Comparison of ENCODE assay signal across 9 cellular contexts in the genomic region with DNA sequence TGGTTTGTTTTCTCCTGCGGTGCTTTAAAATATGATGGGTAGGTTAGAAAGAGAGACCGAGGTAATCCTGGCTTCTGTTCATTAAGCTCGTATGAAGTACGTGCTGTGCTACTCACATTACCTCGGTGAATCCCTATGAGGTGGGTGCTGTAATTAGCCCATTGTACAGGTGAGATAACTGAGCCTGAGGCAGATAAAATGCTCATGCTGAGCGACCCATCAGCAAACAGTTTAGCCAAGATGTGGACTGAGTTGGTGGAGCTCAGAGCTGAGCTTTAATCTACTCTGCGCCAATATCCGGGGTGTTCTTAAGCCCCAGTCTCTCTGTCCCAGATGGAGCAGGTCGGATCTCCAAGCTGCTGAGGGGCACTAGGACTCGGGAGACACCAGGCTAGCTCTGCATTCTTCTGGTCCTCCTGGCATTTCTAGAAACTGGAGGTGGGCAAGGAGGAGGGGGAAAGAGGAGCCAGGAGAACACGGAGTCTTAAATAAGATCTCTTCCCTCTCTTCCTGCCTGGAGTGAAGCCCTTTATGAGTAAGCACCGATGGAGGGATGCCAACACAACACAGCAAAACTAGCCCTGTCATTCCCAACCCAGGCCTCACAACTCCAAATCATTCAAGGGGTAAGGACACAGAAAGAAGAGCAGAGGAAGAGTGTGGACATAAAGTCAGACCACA.
DNase-seq lines count a peak whose midpoint lies in the region; ATAC-seq and TF ChIP-seq lines count a peak whose summit lies in the region.
"Had no signal": no experiment of that assay in that cellular context is flagged by ENCODE, and none has a peak within 500 bp of the region (broad histone marks: within the 10 kb centered on the region; RNA-seq: fewer than 3 reads in every experiment).

No MANE protein-coding gene starts in this region.

- ATAC-seq in naive thymus-derived CD8-positive, alpha-beta T cell = no peak
- no peak for ATAC-seq in HG03439 (IDR thresholded peaks at IDR 0.05; ENCODE audit: unreplicated experiment)

- 76 to 94% methylated on average over 7 to 12 of the region's 12 CpGs for WGBS in endodermal cell (ENCODE audit: insufficient coverage in 1 of 2, insufficient read length in 1 of 2), 2 experiments

- H3K9ac ChIP-seq in endodermal cell (ENCODE audit: extremely low read depth, low read length, poor library complexity, severe bottlenecking) (no peak overlapping the region), neural progenitor cell (no peak overlapping the region)

- H3K79me2 ChIP-seq in neural progenitor cell (ENCODE audit: low read depth) = no peaks in the 10 kb centered on the region

- H3K9me3 Mint-ChIP-seq in endodermal cell = peaks cover 1% of the 10 kb centered on the region
- H3K9me3 Mint-ChIP-seq in neural progenitor cell = no peaks in the 10 kb centered on the region
- H3K9me3 Mint-ChIP-seq in naive thymus-derived CD8-positive, alpha-beta T cell = no peaks in the 10 kb centered on the region

- H3K4me1 ChIP-seq in endodermal cell (ENCODE audit: control insufficient read depth, insufficient read depth, low read length) = no peaks in the 10 kb centered on the region
- H3K4me1 ChIP-seq in neural progenitor cell = no peaks in the 10 kb centered on the region

- no peak overlapping the region for H3K4me3 ChIP-seq in endodermal cell (ENCODE audit: low read length)
- no peak overlapping the region for H3K4me3 ChIP-seq in neural progenitor cell

- H3K4me2 ChIP-seq in neural progenitor cell = peak overlapping the region; percentile 4

- H3K27me3 Mint-ChIP-seq in endodermal cell (ENCODE audit: insufficient read depth) (peaks cover 4% of the 10 kb centered on the region), neural progenitor cell (ENCODE audit: insufficient read depth, low read depth) (peaks cover 4% of the 10 kb centered on the region)
- peaks cover 2 to 20% (median 10%) of the 10 kb centered on the region in 5 donors for H3K27me3 Mint-ChIP-seq in naive thymus-derived CD8-positive, alpha-beta T cell

- TF ChIP-seq CTCF in endodermal cell (conservative IDR thresholded peaks at IDR 0.05) (no peak), neural progenitor cell (IDR thresholded peaks at IDR 0.05) (no peak)

- H3K27ac Mint-ChIP-seq in endodermal cell (no peak overlapping the region), neural progenitor cell (no peak overlapping the region)
- H3K27ac Mint-ChIP-seq in naive thymus-derived CD8-positive, alpha-beta T cell = no peak overlapping the region

- POLR2A ChIA-PET in naive thymus-derived CD8-positive, alpha-beta T cell (lab: Charles Lee) = no interaction called here

- no peaks in the 10 kb centered on the region for H3K36me3 ChIP-seq in endodermal cell (ENCODE audit: control insufficient read depth, insufficient read depth, low read length)
- no peaks in the 10 kb centered on the region for H3K36me3 ChIP-seq in neural progenitor cell

- no peak overlapping the region for H2AFZ ChIP-seq in neural progenitor cell (replicated peaks)

- H3K4me3 Mint-ChIP-seq in endodermal cell (no peak overlapping the region), neural progenitor cell (no peak overlapping the region)
- no peak overlapping the region for H3K4me3 Mint-ChIP-seq in naive thymus-derived CD8-positive, alpha-beta T cell

- no peaks in the 10 kb centered on the region for H4K20me1 ChIP-seq in neural progenitor cell (ENCODE audit: low read depth)

- H3K4me1 Mint-ChIP-seq in endodermal cell (peaks cover 6% of the 10 kb centered on the region), neural progenitor cell (peaks cover 5% of the 10 kb centered on the region)
- H3K4me1 Mint-ChIP-seq in naive thymus-derived CD8-positive, alpha-beta T cell = no peaks in the 10 kb centered on the region

- DNase-seq in AG08395 (ENCODE audit: low spot score) (peak; percentile 85), NCI-H226 (peak; percentile 90), endodermal cell (peak; percentile 74), neural progenitor cell (ENCODE audit: low spot score) (peak; percentile 26), GF-D8 (lab: John Stamatoyannopoulos, UW) (no peak)
- DNase-seq in naive thymus-derived CD8-positive, alpha-beta T cell = no peak
- no peak for DNase-seq in activated naive CD4-positive, alpha-beta T cell treated with anti-CD3 and anti-CD28 coated beads, Interleukin-2, amount 50 U/mL, for 16 hours
- DNase-seq: SHP77 had no signal

- no peaks in the 10 kb centered on the region for H3F3A ChIP-seq in neural progenitor cell (ENCODE audit: low read depth)

- H3K9me3 ChIP-seq in endodermal cell (ENCODE audit: control insufficient read depth, low read length) (no peaks in the 10 kb centered on the region), neural progenitor cell (ENCODE audit: low read depth) (no peaks in the 10 kb centered on the region)

- H3K27me3 ChIP-seq in endodermal cell (ENCODE audit: control insufficient read depth, insufficient read depth, low read length, poor library complexity, severe bottlenecking) (no peaks in the 10 kb centered on the region), neural progenitor cell (no peaks in the 10 kb centered on the region)

- H3K36me3 Mint-ChIP-seq in endodermal cell (ENCODE audit: low read depth) (no peaks in the 10 kb centered on the region), neural progenitor cell (no peaks in the 10 kb centered on the region)
- no peaks in the 10 kb centered on the region for H3K36me3 Mint-ChIP-seq in naive thymus-derived CD8-positive, alpha-beta T cell

- H3K27ac ChIP-seq in endodermal cell (ENCODE audit: low read depth, low read length) = no peak overlapping the region
- H3K27ac ChIP-seq in neural progenitor cell = no peak overlapping the region

Comparison
In these comparisons a context has a peak if more than half of its experiments do, and no peak if none do; other contexts are left out.
1. DNase-seq: peak in AG08395 (single experiment), NCI-H226 (single experiment), endodermal cell (single experiment) and neural progenitor cell (single experiment); none in naive thymus-derived CD8-positive, alpha-beta T cell (0 of 10), GF-D8 (single experiment) and activated naive CD4-positive, alpha-beta T cell treated with anti-CD3 and anti-CD28 coated beads, Interleukin-2, amount 50 U/mL, for 16 hours (single experiment).